In the genomic region with DNA sequence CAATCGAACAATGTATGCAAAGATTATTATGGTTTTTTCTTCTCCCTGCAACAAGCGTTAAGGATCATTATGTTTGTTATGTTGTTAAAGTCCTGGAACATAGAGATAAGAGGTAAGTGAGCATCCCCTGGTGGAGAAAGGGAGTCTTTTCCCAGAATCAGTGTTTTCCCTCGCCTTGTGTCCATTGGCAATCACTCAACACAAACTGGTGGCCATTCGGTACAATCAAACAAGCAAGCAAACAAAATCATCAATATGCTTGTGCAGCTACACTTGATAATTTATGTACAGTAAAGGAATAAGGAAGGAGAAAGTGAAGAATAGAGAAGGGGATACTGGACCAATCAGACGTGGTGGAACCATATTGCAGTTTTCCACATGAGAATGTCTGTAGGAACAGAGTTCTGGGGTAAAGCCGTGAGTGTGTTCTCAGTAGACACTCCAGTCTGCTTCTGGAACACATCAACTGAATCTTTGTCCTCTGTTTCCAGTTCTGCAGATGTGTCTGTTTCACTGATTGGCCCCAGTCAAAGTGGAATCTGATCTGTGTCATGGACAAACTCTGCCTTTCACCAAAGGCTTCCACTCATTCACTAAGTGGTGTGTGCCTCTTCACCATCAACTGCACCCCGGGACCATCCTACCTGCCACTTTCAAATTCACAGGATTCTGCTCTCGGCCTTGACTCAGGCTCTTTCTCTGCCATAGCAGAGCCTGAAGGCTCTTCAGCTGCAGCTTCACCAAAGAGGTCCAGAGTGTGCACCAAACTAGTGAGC, we compare ENCODE assay signal across 8 cellular contexts.
DNase-seq lines count a peak whose midpoint lies in the region; ATAC-seq, FAIRE-seq and TF ChIP-seq lines count a peak whose summit lies in the region.

No MANE protein-coding gene starts in this region.

- no peaks in the 10 kb centered on the region for H3K27me3 ChIP-seq in bronchial epithelial cell (ENCODE audit: control insufficient read depth, insufficient read depth, low read length)

- peaks cover 27% of the 10 kb centered on the region for H3K27me3 Mint-ChIP-seq in neural crest cell (ENCODE audit: low read depth)

- no peaks in the 10 kb centered on the region for H3K36me3 ChIP-seq in bronchial epithelial cell (ENCODE audit: control insufficient read depth, insufficient read depth, low read length)

- peak; percentile 13 for DNase-seq in A172 (ENCODE audit: low spot score)
- DNase-seq in GDM1 (lab: John Stamatoyannopoulos, UW) = peak; percentile 39
- peak; percentile 9 for DNase-seq in NCI-H2196 treated with DMSO at 0.1 percent for 48 hours (lab: John Stamatoyannopoulos, UW; ENCODE audit: unreplicated experiment)
- DNase-seq in bronchial epithelial cell (ENCODE audit: low read depth) = peak; percentile 47
- DNase-seq in neural crest cell (ENCODE audit: low read depth, low spot score) = no peak
- no peak for DNase-seq in OCI-M2 (lab: John Stamatoyannopoulos, UW; ENCODE audit: unreplicated experiment)
- DNase-seq in activated naive CD4-positive, alpha-beta T cell treated with anti-CD3 and anti-CD28 coated beads, Interleukin-2, amount 50 U/mL, for 72 hours (ENCODE audit: low spot score in 2 of 2) = no peak

- ATAC-seq in activated naive CD4-positive, alpha-beta T cell treated with anti-CD3 and anti-CD28 coated beads, Interleukin-2, amount 50 U/mL, for 72 hours = no peak
- no peak for ATAC-seq in HG03342 (IDR thresholded peaks at IDR 0.05; ENCODE audit: unreplicated experiment)

- H3K4me3 Mint-ChIP-seq in neural crest cell = peak overlapping the region; percentile 34

- H3K27ac Mint-ChIP-seq in neural crest cell (ENCODE audit: unreplicated experiment) = no peak overlapping the region
- no peak overlapping the region for H3K27ac Mint-ChIP-seq in activated naive CD4-positive, alpha-beta T cell treated with anti-CD3 and anti-CD28 coated beads, Interleukin-2, amount 50 U/mL, for 72 hours

- H3K9me3 Mint-ChIP-seq in neural crest cell = no peaks in the 10 kb centered on the region
- H3K9me3 Mint-ChIP-seq in activated naive CD4-positive, alpha-beta T cell treated with anti-CD3 and anti-CD28 coated beads, Interleukin-2, amount 50 U/mL, for 72 hours = no peaks in the 10 kb centered on the region

- peaks cover 10% of the 10 kb centered on the region for H3K4me1 Mint-ChIP-seq in neural crest cell

- no peak overlapping the region for H3K4me3 ChIP-seq in bronchial epithelial cell (ENCODE audit: low read depth, low read length)

- no peaks in the 10 kb centered on the region for H3K36me3 Mint-ChIP-seq in neural crest cell (ENCODE audit: low read depth)
- peaks cover 14% of the 10 kb centered on the region in 2 donors for H3K36me3 Mint-ChIP-seq in activated naive CD4-positive, alpha-beta T cell treated with anti-CD3 and anti-CD28 coated beads, Interleukin-2, amount 50 U/mL, for 72 hours

- peak; percentile 67 for TF ChIP-seq CTCF in bronchial epithelial cell (IDR thresholded peaks at IDR 0.05; ENCODE audit: insufficient read depth, low read length, severe bottlenecking)
- peak; percentile 64 for TF ChIP-seq CTCF in neural crest cell (conservative IDR thresholded peaks at IDR 0.05)

- no peak for FAIRE-seq in bronchial epithelial cell (lab: Jason Lieb, UNC)

Comparison
In these comparisons a context has a peak if more than half of its experiments do, and no peak if none do; other contexts are left out.
1. DNase-seq: peak in A172 (single experiment), GDM1 (single experiment), NCI-H2196 treated with DMSO at 0.1 percent for 48 hours (single experiment) and bronchial epithelial cell (single experiment); none in neural crest cell (single experiment), OCI-M2 (single experiment) and activated naive CD4-positive, alpha-beta T cell treated with anti-CD3 and anti-CD28 coated beads, Interleukin-2, amount 50 U/mL, for 72 hours (0 of 2).